Comparison of ENCODE assay signal across 20 cellular contexts in genomic region chr6:110550353-110550752, GRCh38.
"Had no signal": no experiment of that assay in that cellular context is flagged by ENCODE, and none has a peak within 500 bp of the region (broad histone marks: within the 10 kb centered on the region; RNA-seq: fewer than 3 reads in every experiment).

No MANE protein-coding gene starts in this region.

- H3K27me3 ChIP-seq: foreskin keratinocyte, neural progenitor cell, pancreas, suprapubic skin, tibial artery, upper lobe of left lung, uterus had no signal

- H3K4me2 ChIP-seq: neural progenitor cell, smooth muscle cell had no signal

- H3K4me3 ChIP-seq: left ventricle myocardium inferior, lower lobe of right lung, neural progenitor cell, pancreas, smooth muscle cell, suprapubic skin, tibial artery, upper lobe of left lung, uterus had no signal

- FAIRE-seq: kidney, pancreas had no signal

- H3K9me3 ChIP-seq: lower lobe of right lung, pancreas, suprapubic skin, upper lobe of left lung, uterus had no signal

- H3K9ac ChIP-seq: neural progenitor cell had no signal

- H2AFZ ChIP-seq: neural progenitor cell had no signal

- DNase-seq: cortex of kidney; effector memory CD8-positive, alpha-beta T cell; foreskin keratinocyte; immature natural killer cell; kidney; left cardiac atrium; left ventricle myocardium inferior; lower lobe of right lung; occipital lobe; pancreas; right cardiac atrium; stimulated activated CD4-positive, alpha-beta T cell treated with anti-CD3 and anti-CD28 coated beads, Interleukin-2, amount 100 ng/mL, for 48 hours; stimulated activated naive CD4-positive, alpha-beta T cell treated with Interleukin-2 at 50 U/mL for 16 hours; tibial artery; upper lobe of left lung; uterus had no signal

- H3K27ac ChIP-seq: foreskin keratinocyte, left ventricle myocardium inferior, lower lobe of right lung, neural progenitor cell, pancreas, suprapubic skin, tibial artery, upper lobe of left lung, uterus had no signal

- H3K36me3 ChIP-seq: left ventricle myocardium inferior, lower lobe of right lung, neural progenitor cell, pancreas, suprapubic skin, tibial artery, upper lobe of left lung, uterus had no signal

- H3K4me1 ChIP-seq: lower lobe of right lung, neural progenitor cell, pancreas, suprapubic skin, tibial artery, upper lobe of left lung, uterus had no signal

- ATAC-seq: effector memory CD8-positive, alpha-beta T cell; foreskin keratinocyte; left cardiac atrium; lower lobe of right lung; natural killer cell treated with Interleukin-12 subunit alpha and Interleukin-12 subunit beta and Interleukin-15 and Interleukin-18, amount 100 ng/mL, for 72 hours; pancreas; right cardiac atrium had no signal
